In genomic region chr17:61431594-61432311, GRCh38 we compare ENCODE assay signal across 1 cellular context.
TF ChIP-seq lines count a peak whose summit lies in the region.

No MANE protein-coding gene starts in this region.

TF ChIP-seq in HepG2, 621 proteins besides CTCF, POLR2A, EP300 and RAD21 (continued from another document and continues in another):
- no peak for TF ChIP-seq ZFP91 (CRISPR knock-in tag; IDR thresholded peaks at IDR 0.05; ENCODE audit: borderline replicate concordance)
- TF ChIP-seq HNRNPUL1 (IDR thresholded peaks at IDR 0.05; ENCODE audit: low read depth, low read length): no peak
- TF ChIP-seq SMAD3 (CRISPR knock-in tag; IDR thresholded peaks at IDR 0.05): no peak
- no peak for TF ChIP-seq HIC2 (CRISPR knock-in tag; IDR thresholded peaks at IDR 0.05; ENCODE audit: low read depth)
- no peak for TF ChIP-seq ZNF18 (CRISPR knock-in tag; IDR thresholded peaks at IDR 0.05; ENCODE audit: insufficient replicate concordance)
- no peak for TF ChIP-seq SAP130 (CRISPR knock-in tag; IDR thresholded peaks at IDR 0.05; ENCODE audit: low read depth)
- no peak for TF ChIP-seq MXD3 (CRISPR knock-in tag; IDR thresholded peaks at IDR 0.05)
- TF ChIP-seq ATF7 (IDR thresholded peaks at IDR 0.05): no peak
- no peak for TF ChIP-seq ATF7 (CRISPR knock-in tag; IDR thresholded peaks at IDR 0.05)
- TF ChIP-seq ZNF724P (CRISPR knock-in tag; IDR thresholded peaks at IDR 0.05; ENCODE audit: borderline replicate concordance): no peak
- no peak for TF ChIP-seq ZNF484 (CRISPR knock-in tag; IDR thresholded peaks at IDR 0.05; ENCODE audit: borderline replicate concordance, low read depth)
- no peak for TF ChIP-seq SPEN (CRISPR knock-in tag; IDR thresholded peaks at IDR 0.05; ENCODE audit: low read depth)
- no peak for TF ChIP-seq KMT2A (CRISPR knock-in tag; IDR thresholded peaks at IDR 0.05)
- TF ChIP-seq KAT7 (CRISPR knock-in tag; IDR thresholded peaks at IDR 0.05; ENCODE audit: borderline replicate concordance): no peak
- TF ChIP-seq ZNF678 (CRISPR knock-in tag; IDR thresholded peaks at IDR 0.05): no peak
- TF ChIP-seq PRDM15 (CRISPR knock-in tag; IDR thresholded peaks at IDR 0.05): no peak
- TF ChIP-seq ZNF800 (CRISPR knock-in tag; IDR thresholded peaks at IDR 0.05): no peak
- no peak for TF ChIP-seq ZNF556 (CRISPR knock-in tag; IDR thresholded peaks at IDR 0.05; ENCODE audit: borderline replicate concordance)
- TF ChIP-seq PBX3 (CRISPR knock-in tag; IDR thresholded peaks at IDR 0.05; ENCODE audit: borderline replicate concordance): no peak
- TF ChIP-seq KIAA2018 (CRISPR knock-in tag; IDR thresholded peaks at IDR 0.05; ENCODE audit: borderline replicate concordance): no peak
- peak; percentile 61 to 77; a peak in 3 of 4 replicates for TF ChIP-seq NR2F1 (CRISPR knock-in tag; IDR thresholded peaks at IDR 0.05)
- TF ChIP-seq RFXANK (CRISPR knock-in tag; IDR thresholded peaks at IDR 0.05): no peak
- no peak for TF ChIP-seq ZNF20 (CRISPR knock-in tag; IDR thresholded peaks at IDR 0.05)
- TF ChIP-seq ZNF333 (CRISPR knock-in tag; IDR thresholded peaks at IDR 0.05; ENCODE audit: borderline replicate concordance): no peak
- no peak for TF ChIP-seq AHR (CRISPR knock-in tag; IDR thresholded peaks at IDR 0.05)
- no peak for TF ChIP-seq ZNF639 (CRISPR knock-in tag; conservative IDR thresholded peaks at IDR 0.05)
- TF ChIP-seq ATF3 (CRISPR knock-in tag; IDR thresholded peaks at IDR 0.05): peak; percentile 33; the same call in 1 of the 2 replicates
- peak; percentile 87 for TF ChIP-seq NR2F6 (IDR thresholded peaks at IDR 0.05)
- TF ChIP-seq NR2F6 (CRISPR knock-in tag; IDR thresholded peaks at IDR 0.05): peak; percentile 77
- no peak for TF ChIP-seq ZNF703 (CRISPR knock-in tag; IDR thresholded peaks at IDR 0.05; ENCODE audit: borderline replicate concordance)
- 0 out of 2 replicates have a peak, but pooled peaks have one; percentile 11 for TF ChIP-seq CREM (IDR thresholded peaks at IDR 0.05)
- TF ChIP-seq CREM (CRISPR knock-in tag; IDR thresholded peaks at IDR 0.05): no peak
- no peak for TF ChIP-seq ZNF367 (CRISPR knock-in tag; IDR thresholded peaks at IDR 0.05; ENCODE audit: borderline replicate concordance)
- TF ChIP-seq GTF3A (CRISPR knock-in tag; conservative IDR thresholded peaks at IDR 0.05): no peak
- no peak for TF ChIP-seq SRSF1 (optimal IDR thresholded peaks at IDR 0.05; ENCODE audit: low read depth, low read length)
- TF ChIP-seq ONECUT2 (CRISPR knock-in tag; IDR thresholded peaks at IDR 0.05): no peak
- no peak for TF ChIP-seq HNRNPK (IDR thresholded peaks at IDR 0.05; ENCODE audit: low read depth, low read length, poor library complexity, severe bottlenecking)
- 0 out of 2 replicates have a peak, but pooled peaks have one; percentile 33 for TF ChIP-seq TGIF2 (CRISPR knock-in tag; IDR thresholded peaks at IDR 0.05)
